In the genomic region with DNA sequence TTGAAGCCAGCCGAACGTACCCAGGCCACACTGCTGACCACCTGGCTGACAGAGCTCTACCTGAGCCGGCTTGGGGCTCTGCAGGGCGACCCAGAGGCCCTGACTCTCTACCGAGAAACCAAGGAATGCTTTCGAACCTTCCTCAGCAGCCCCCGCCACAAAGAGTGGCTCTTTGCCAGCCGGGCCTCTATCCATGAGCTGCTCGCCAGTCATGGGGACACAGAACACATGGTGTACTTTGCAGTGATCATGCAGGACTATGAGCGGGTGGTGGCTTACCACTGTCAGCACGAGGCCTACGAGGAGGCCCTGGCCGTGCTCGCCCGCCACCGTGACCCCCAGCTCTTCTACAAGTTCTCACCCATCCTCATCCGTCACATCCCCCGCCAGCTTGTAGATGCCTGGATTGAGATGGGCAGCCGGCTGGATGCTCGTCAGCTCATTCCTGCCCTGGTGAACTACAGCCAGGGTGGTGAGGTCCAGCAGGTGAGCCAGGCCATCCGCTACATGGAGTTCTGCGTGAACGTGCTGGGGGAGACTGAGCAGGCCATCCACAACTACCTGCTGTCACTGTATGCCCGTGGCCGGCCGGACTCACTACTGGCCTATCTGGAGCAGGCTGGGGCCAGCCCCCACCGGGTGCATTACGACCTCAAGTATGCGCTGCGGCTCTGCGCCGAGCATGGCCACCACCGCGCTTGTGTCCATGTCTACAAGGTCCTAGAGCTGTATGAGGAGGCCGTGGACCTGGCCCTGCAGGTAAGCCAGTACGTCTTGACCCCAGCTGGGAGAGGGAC, we compare ENCODE assay signal across 18 cellular contexts. TPM values are rescaled to one million over a fixed set of nuclear protein-coding genes. Genes with fewer than 3 reads are reported as not detected.
"Had no signal": no experiment of that assay in that cellular context is flagged by ENCODE, and none has a peak within 500 bp of the region (broad histone marks: within the 10 kb centered on the region; RNA-seq: fewer than 3 reads in every experiment).

No MANE protein-coding gene starts in this region.

- H3K27me3 Mint-ChIP-seq: activated naive CD8-positive, alpha-beta T cell; activated T-cell treated with anti-CD3 and anti-CD28 coated beads, Interleukin-2, amount 50 U/mL, for 24 hours; naive thymus-derived CD8-positive, alpha-beta T cell; stimulated activated naive CD8-positive, alpha-beta T cell treated with anti-CD3 and anti-CD28 coated beads, Interleukin-15, Interleukin-2, amounts not matched to agents 100 ng/mL and 50 ng/mL, for 24 hours had no signal

- H3K27ac ChIP-seq: brain microvascular endothelial cell, upper lobe of right lung had no signal

- DNase-seq: activated CD4-positive, alpha-beta T cell treated with anti-CD3 and anti-CD28 coated beads, Interleukin-2, amount 50 U/mL, for 1 hour; activated effector memory CD4-positive, alpha-beta T cell treated with anti-CD3 and anti-CD28 coated beads, Interleukin-2, amount 50 U/mL, for 16 hours; activated T-cell treated with anti-CD3 and anti-CD28 coated beads, Interleukin-2, amount 50 U/mL, for 24 hours; amygdala; brain microvascular endothelial cell; immature natural killer cell; mucosa of descending colon; stimulated activated CD4-positive, alpha-beta T cell treated with anti-CD3 and anti-CD28 coated beads, Interleukin-2, amount 100 ng/mL, for 48 hours; stimulated activated CD8-positive, alpha-beta memory T cell treated with anti-CD3 and anti-CD28 coated beads, Interleukin-4, amount 100 ng/mL, for 48 hours; T-helper 2 cell; upper lobe of right lung had no signal

- H3K4me3 ChIP-seq: mucosa of descending colon, upper lobe of right lung had no signal

- H3K9me3 ChIP-seq: mucosa of descending colon, upper lobe of right lung had no signal

- ATAC-seq: esophagus mucosa; mucosa of descending colon; naive thymus-derived CD8-positive, alpha-beta T cell; upper lobe of right lung had no signal

- H3K27me3 ChIP-seq: brain microvascular endothelial cell, upper lobe of right lung had no signal

- H3K9me3 Mint-ChIP-seq: activated T-cell treated with anti-CD3 and anti-CD28 coated beads, Interleukin-2, amount 50 U/mL, for 24 hours; immature natural killer cell; naive thymus-derived CD8-positive, alpha-beta T cell; stimulated activated naive CD8-positive, alpha-beta T cell treated with anti-CD3 and anti-CD28 coated beads, Interleukin-15, Interleukin-2, amounts not matched to agents 100 ng/mL and 50 ng/mL, for 24 hours had no signal

- H3K27ac Mint-ChIP-seq: activated naive CD8-positive, alpha-beta T cell; activated T-cell treated with anti-CD3 and anti-CD28 coated beads, Interleukin-2, amount 50 U/mL, for 24 hours; stimulated activated naive CD8-positive, alpha-beta T cell treated with anti-CD3 and anti-CD28 coated beads, Interleukin-15, Interleukin-2, amounts not matched to agents 100 ng/mL and 50 ng/mL, for 24 hours had no signal

- H3K4me3 Mint-ChIP-seq: activated naive CD8-positive, alpha-beta T cell; activated T-cell treated with anti-CD3 and anti-CD28 coated beads, Interleukin-2, amount 50 U/mL, for 24 hours; immature natural killer cell; naive thymus-derived CD8-positive, alpha-beta T cell; stimulated activated naive CD8-positive, alpha-beta T cell treated with anti-CD3 and anti-CD28 coated beads, Interleukin-15, Interleukin-2, amounts not matched to agents 100 ng/mL and 50 ng/mL, for 24 hours had no signal

RNA-seq across cellular contexts. Expression of gene RHOV, which starts 26.4 kb away (rescaled TPM):
- total RNA-seq: lung microvascular endothelial cell; naive thymus-derived CD8-positive, alpha-beta T cell; omental fat pad; pulmonary artery endothelial cell; upper lobe of right lung had no signal
- polyA plus RNA-seq: immature natural killer cell; naive thymus-derived CD8-positive, alpha-beta T cell had no signal

RNA-seq across cellular contexts. Expression of gene DLL4, which starts 28.7 kb away (rescaled TPM):
- polyA plus RNA-seq: immature natural killer cell; naive thymus-derived CD8-positive, alpha-beta T cell had no signal

RNA-seq across cellular contexts. Expression of gene CHAC1, which starts 52.8 kb away (rescaled TPM):
- polyA plus RNA-seq: naive thymus-derived CD8-positive, alpha-beta T cell had no signal
